Comparison of ENCODE assay signal across 20 cellular contexts in the genomic region with DNA sequence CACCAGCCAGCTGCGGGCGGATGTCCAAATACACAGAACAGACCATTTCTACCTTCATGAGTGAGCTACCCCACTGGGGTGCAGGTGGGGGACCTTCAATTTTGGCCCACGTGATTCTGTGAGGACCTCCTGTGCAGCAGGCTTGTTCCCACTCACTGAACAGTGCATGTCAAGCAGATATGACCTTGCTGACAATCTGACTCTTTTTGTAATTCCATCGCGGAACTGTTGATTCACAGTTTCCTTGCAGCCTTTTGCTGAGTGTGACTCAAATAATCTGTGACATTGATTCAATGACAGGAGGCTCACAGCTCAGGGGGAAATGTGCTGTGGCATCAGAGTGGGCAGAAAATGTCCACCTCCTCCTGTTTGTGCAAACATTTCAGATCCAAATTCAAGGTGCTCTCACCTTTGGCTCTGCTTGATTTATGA.
DNase-seq lines count a peak whose midpoint lies in the region.
"Had no signal": no experiment of that assay in that cellular context is flagged by ENCODE, and none has a peak within 500 bp of the region (broad histone marks: within the 10 kb centered on the region; RNA-seq: fewer than 3 reads in every experiment).

No MANE protein-coding gene starts in this region.

- no peaks in the 10 kb centered on the region for H3K4me1 Mint-ChIP-seq in T-helper 2 cell treated with Interferon-gamma antibody and Interleukin-4, amounts not matched to agents 5 μg/mL and 100 μg/mL, for 36 hours (ENCODE audit: low read depth)
- H3K4me1 Mint-ChIP-seq in stimulated activated naive CD8-positive, alpha-beta T cell treated with anti-CD3 and anti-CD28 coated beads, Interleukin-15, Interleukin-2, amounts not matched to agents 100 ng/mL and 50 ng/mL, for 24 hours (ENCODE audit: low read depth) = peaks cover 11% of the 10 kb centered on the region
- H3K4me1 Mint-ChIP-seq: central memory CD8-positive, alpha-beta T cell had no signal

- no peaks in the 10 kb centered on the region for H3K36me3 Mint-ChIP-seq in T-helper 2 cell treated with Interferon-gamma antibody and Interleukin-4, amounts not matched to agents 5 μg/mL and 100 μg/mL, for 36 hours (ENCODE audit: low read depth)
- H3K36me3 Mint-ChIP-seq in stimulated activated naive CD8-positive, alpha-beta T cell treated with anti-CD3 and anti-CD28 coated beads, Interleukin-15, Interleukin-2, amounts not matched to agents 100 ng/mL and 50 ng/mL, for 24 hours (ENCODE audit: low read depth) = no peaks in the 10 kb centered on the region

- DNase-seq in T-helper 2 cell treated with Interferon-gamma antibody and Interleukin-4, amounts not matched to agents 5 μg/mL and 100 μg/mL, for 36 hours (ENCODE audit: low spot score) = peak; percentile 13
- DNase-seq in T-helper 2 cell (no peak), dermis microvascular lymphatic vessel endothelial cell (ENCODE audit: low read depth in 2 of 2) (peak; percentile 8 to 20), NCI-H526 (lab: John Stamatoyannopoulos, UW) (no peak), AG08396 (ENCODE audit: low spot score) (no peak)
- DNase-seq in stimulated activated CD4-positive, alpha-beta T cell treated with anti-CD3 and anti-CD28 coated beads, Interleukin-15, amount 100 ng/mL, for 24 hours = peak; percentile 14
- DNase-seq in stimulated activated CD4-positive, alpha-beta T cell treated with anti-CD3 and anti-CD28 coated beads, Interleukin-12 subunit alpha, Interleukin-12 subunit beta, amount 100 ng/mL, for 4 hours = no peak
- DNase-seq: amygdala, C1 segment of cervical spinal cord, gastrocnemius medialis, kidney, NCI-H1105 treated with DMSO at 0.1 percent for 48 hours, NCI-H2171, occipital lobe, SHP77 treated with DMSO at 0.1 percent for 48 hours, T-helper 1 cell, thyroid gland had no signal

- H3K9me3 Mint-ChIP-seq in T-helper 2 cell treated with Interferon-gamma antibody and Interleukin-4, amounts not matched to agents 5 μg/mL and 100 μg/mL, for 36 hours = no peaks in the 10 kb centered on the region
- H3K9me3 Mint-ChIP-seq in stimulated activated naive CD8-positive, alpha-beta T cell treated with anti-CD3 and anti-CD28 coated beads, Interleukin-15, Interleukin-2, amounts not matched to agents 100 ng/mL and 50 ng/mL, for 24 hours = peaks cover 4% of the 10 kb centered on the region
- H3K9me3 Mint-ChIP-seq: central memory CD8-positive, alpha-beta T cell had no signal

- peaks cover 7% of the 10 kb centered on the region for H3K27me3 Mint-ChIP-seq in T-helper 2 cell treated with Interferon-gamma antibody and Interleukin-4, amounts not matched to agents 5 μg/mL and 100 μg/mL, for 36 hours (ENCODE audit: low read depth)
- no peaks in the 10 kb centered on the region for H3K27me3 Mint-ChIP-seq in stimulated activated naive CD8-positive, alpha-beta T cell treated with anti-CD3 and anti-CD28 coated beads, Interleukin-15, Interleukin-2, amounts not matched to agents 100 ng/mL and 50 ng/mL, for 24 hours

- no peak overlapping the region for H3K4me3 Mint-ChIP-seq in T-helper 2 cell treated with Interferon-gamma antibody and Interleukin-4, amounts not matched to agents 5 μg/mL and 100 μg/mL, for 36 hours
- peak overlapping the region; percentile 25 for H3K4me3 Mint-ChIP-seq in stimulated activated naive CD8-positive, alpha-beta T cell treated with anti-CD3 and anti-CD28 coated beads, Interleukin-15, Interleukin-2, amounts not matched to agents 100 ng/mL and 50 ng/mL, for 24 hours
- H3K4me3 Mint-ChIP-seq: central memory CD8-positive, alpha-beta T cell had no signal

- H3K27ac Mint-ChIP-seq in T-helper 2 cell treated with Interferon-gamma antibody and Interleukin-4, amounts not matched to agents 5 μg/mL and 100 μg/mL, for 36 hours = no peak overlapping the region
- H3K27ac Mint-ChIP-seq in stimulated activated naive CD8-positive, alpha-beta T cell treated with anti-CD3 and anti-CD28 coated beads, Interleukin-15, Interleukin-2, amounts not matched to agents 100 ng/mL and 50 ng/mL, for 24 hours = peak overlapping the region; percentile 16
- H3K27ac Mint-ChIP-seq: activated T-helper 2 cell treated with anti-CD3 and anti-CD28 coated beads, Interferon-gamma antibody, Interleukin-2, Interleukin-4, amounts not matched to agents 10 μg/mL and 5 μg/mL and 100 μg/mL, durations not matched to agents 14 hours and 24 hours and 36 hours had no signal

Comparison
In these comparisons a context has a peak if more than half of its experiments do, and no peak if none do; other contexts are left out.
1. DNase-seq: peak in T-helper 2 cell treated with Interferon-gamma antibody and Interleukin-4, amounts not matched to agents 5 μg/mL and 100 μg/mL, for 36 hours (single experiment), stimulated activated CD4-positive, alpha-beta T cell treated with anti-CD3 and anti-CD28 coated beads, Interleukin-15, amount 100 ng/mL, for 24 hours (single experiment) and dermis microvascular lymphatic vessel endothelial cell (2 of 2); none in T-helper 2 cell (0 of 5), stimulated activated CD4-positive, alpha-beta T cell treated with anti-CD3 and anti-CD28 coated beads, Interleukin-12 subunit alpha, Interleukin-12 subunit beta, amount 100 ng/mL, for 4 hours (single experiment), NCI-H526 (0 of 2) and AG08396 (single experiment).